Comparison of ENCODE assay signal across 10 cellular contexts in genomic region chr12:6089041-6089823, GRCh38. TPM values are rescaled to one million over a fixed set of nuclear protein-coding genes. Genes with fewer than 3 reads are reported as not detected.
A peak's percentile ranks its signal among the peaks of the same experiment; 100 is the strongest.
DNase-seq lines count a peak whose midpoint lies in the region; ATAC-seq, FAIRE-seq and TF ChIP-seq lines count a peak whose summit lies in the region.
"Had no signal": no experiment of that assay in that cellular context is flagged by ENCODE, and none has a peak within 500 bp of the region (broad histone marks: within the 10 kb centered on the region; RNA-seq: fewer than 3 reads in every experiment).

No MANE protein-coding gene starts in this region.

- CTCF ChIA-PET in A549 (lab: Yijun Ruan, JAX) = interaction anchor here (0.9 to 2.6 kb wide), 5 partner anchors 19 to 191 kb away, joined by 3 to 11 read pairs (median 3); no protein-coding TSS in a partner anchor

- ATAC-seq in A549 = no peak
- no peak for ATAC-seq in GM19324 (IDR thresholded peaks at IDR 0.05; ENCODE audit: low FRiP score, unreplicated experiment)
- ATAC-seq in GM19397 (IDR thresholded peaks at IDR 0.05; ENCODE audit: unreplicated experiment) = no peak
- no peak for ATAC-seq in HG02759 (IDR thresholded peaks at IDR 0.05; ENCODE audit: unreplicated experiment)

- no peak for TF ChIP-seq EP300 in A549 (IDR thresholded peaks at IDR 0.05)

- 38% methylated on average over 15 of the region's 15 CpGs for WGBS in A549 (ENCODE audit: missing lambda C conversion rate)

- H3K9me3 ChIP-seq in A549 = no peaks in the 10 kb centered on the region

- POLR2A ChIA-PET in A549 (lab: Yijun Ruan, JAX) = no interaction called here

- no peak for TF ChIP-seq POLR2A in A549 (IDR thresholded peaks at IDR 0.05; ENCODE audit: low read length)

- no peak overlapping the region for H3K4me3 ChIP-seq in A549
- H3K4me3 ChIP-seq in LNCaP clone FGC (ENCODE audit: low read depth, low read length) = no peak overlapping the region

- no peak for FAIRE-seq in A549 (lab: Jason Lieb, UNC)

- TF ChIP-seq RAD21 in A549 (conservative IDR thresholded peaks at IDR 0.05 in 1 of 2, IDR thresholded peaks at IDR 0.05 in 1 of 2) = no peak

- no peak overlapping the region for H3K27ac ChIP-seq in A549

- TF ChIP-seq CTCF in A549 (IDR thresholded peaks at IDR 0.05) (no peak), LNCaP clone FGC (IDR thresholded peaks at IDR 0.05; ENCODE audit: control insufficient read depth, extremely low read depth, insufficient read depth) (no peak)

- DNase-seq in A549 (ENCODE audit: low read depth in 1 of 2, low spot score in 1 of 2) = peak in 1 of 2 experiments; percentile 22
- DNase-seq in LNCaP clone FGC (ENCODE audit: low read depth) = peak; percentile 37
- DNase-seq in SW480 (ENCODE audit: low spot score) = peak; percentile 88
- DNase-seq in left kidney (ENCODE audit: low read depth, low spot score) = peak; percentile 94
- no peak for DNase-seq in foreskin melanocyte
- DNase-seq: activated CD4-positive, alpha-beta T cell treated with anti-CD3 and anti-CD28 coated beads, Interleukin-2, amount 50 U/mL, for 4 hours; CD4-positive, alpha-beta T cell had no signal

- peak overlapping the region; percentile 46 for H3K4me2 ChIP-seq in A549

- H3K4me1 ChIP-seq in A549 = peaks cover 36% of the 10 kb centered on the region

TF ChIP-seq in A549, 52 proteins besides CTCF, POLR2A, EP300 and RAD21:
- no peak for TF ChIP-seq NPAS2 (CRISPR knock-in tag; IDR thresholded peaks at IDR 0.05; ENCODE audit: borderline replicate concordance)
- TF ChIP-seq ZC3H11A (IDR thresholded peaks at IDR 0.05) = no peak
- TF ChIP-seq ATOH8 (CRISPR knock-in tag; IDR thresholded peaks at IDR 0.05; ENCODE audit: low read depth) = no peak
- TF ChIP-seq CBX2 (IDR thresholded peaks at IDR 0.05; ENCODE audit: borderline replicate concordance, low read depth) = no peak
- no peak for TF ChIP-seq EHMT2 (IDR thresholded peaks at IDR 0.05; ENCODE audit: low read depth)
- TF ChIP-seq FOSB (CRISPR knock-in tag; IDR thresholded peaks at IDR 0.05) = no peak
- TF ChIP-seq MAZ (IDR thresholded peaks at IDR 0.05; ENCODE audit: borderline replicate concordance, low read depth, low read length) = no peak
- no peak for TF ChIP-seq CHD2 (IDR thresholded peaks at IDR 0.05; ENCODE audit: low read length, partially characterized antibody)
- no peak for TF ChIP-seq RCOR1 (IDR thresholded peaks at IDR 0.05; ENCODE audit: low read depth, low read length)
- TF ChIP-seq RFX5 (IDR thresholded peaks at IDR 0.05) = no peak
- no peak for TF ChIP-seq ZFP36 (IDR thresholded peaks at IDR 0.05; ENCODE audit: borderline replicate concordance, partially characterized antibody)
- no peak for TF ChIP-seq CBX8 (IDR thresholded peaks at IDR 0.05)
- no peak for TF ChIP-seq HOXB13 (CRISPR knock-in tag; IDR thresholded peaks at IDR 0.05; ENCODE audit: low read depth)
- no peak for TF ChIP-seq EHF (CRISPR knock-in tag; IDR thresholded peaks at IDR 0.05)
- no peak for TF ChIP-seq KDM5A (IDR thresholded peaks at IDR 0.05)
- no peak for TF ChIP-seq TP53 (CRISPR knock-in tag; IDR thresholded peaks at IDR 0.05)
- TF ChIP-seq HOXB5 (CRISPR knock-in tag; IDR thresholded peaks at IDR 0.05) = no peak

RNA-seq across cellular contexts. Expression of gene VWF, which starts 35.2 kb away (rescaled TPM):
- 0.01 TPM in 2 replicates for polyA plus RNA-seq in A549 (2011; rRNA removed)
- polyA plus RNA-seq in A549 (2012; cell fraction: cytosol; rRNA removed) = under 0.01 TPM in 1 of 2 replicates, not detected in the other
- polyA plus RNA-seq in A549 (2012; cell fraction: nucleus; rRNA removed) = 0.01 TPM in 1 of 2 replicates, not detected in the other
- polyA plus RNA-seq in A549 (2017; fragmentation: RNase III; extraction: RNeasy Plus Mini Kit Qiagen cat#74134 plus additional on column Dnase treatment) = not detected in 3 replicates
- 0.04 TPM in 1 of 2 replicates, not detected in the other for polyA minus RNA-seq in A549 (2011; rRNA and poly(A)+ RNA removed)
